In genomic region chr3:33884204-33884561, GRCh38 we compare ENCODE assay signal across 10 cellular contexts.
DNase-seq lines count a peak whose midpoint lies in the region; ATAC-seq and TF ChIP-seq lines count a peak whose summit lies in the region.
"Had no signal": no experiment of that assay in that cellular context is flagged by ENCODE, and none has a peak within 500 bp of the region (broad histone marks: within the 10 kb centered on the region; RNA-seq: fewer than 3 reads in every experiment).

No MANE protein-coding gene starts in this region.

- no peak overlapping the region for H3K4me2 ChIP-seq in H9 (ENCODE audit: insufficient read depth, insufficient read length, low read length)
- peak overlapping the region; percentile 66 for H3K4me2 ChIP-seq in hepatocyte

- no peak overlapping the region for H2AK5ac ChIP-seq in H9 (ENCODE audit: insufficient read length, low read length)

- peaks cover 10% of the 10 kb centered on the region; the same call in 1 of the 2 replicates for H3K4me1 ChIP-seq in H9 (ENCODE audit: insufficient read depth, low read length)
- peaks cover 4% of the 10 kb centered on the region for H3K4me1 ChIP-seq in hepatocyte (ENCODE audit: insufficient read depth)
- H3K4me1 ChIP-seq in sigmoid colon, result peaks cover 0 to 7% (median 6%) of the 10 kb centered on the region in 4 donors

- TF ChIP-seq EP300 in sigmoid colon (IDR thresholded peaks at IDR 0.05), result no peak

- H2BK5ac ChIP-seq in H9 (ENCODE audit: insufficient read length, low read length), result no peak overlapping the region

- H3K56ac ChIP-seq in H9 (ENCODE audit: insufficient read length, low read depth, low read length), result no peak overlapping the region

- H3K14ac ChIP-seq in H9 (ENCODE audit: insufficient read depth, low read length), result no peak overlapping the region

- no peak overlapping the region for H3T11ph ChIP-seq in H9 (ENCODE audit: low read length)

- H3K27me3 ChIP-seq in H9 (ENCODE audit: insufficient read depth, low read length), result no peaks in the 10 kb centered on the region
- H3K27me3 ChIP-seq in hepatocyte, result no peaks in the 10 kb centered on the region
- no peaks in the 10 kb centered on the region for H3K27me3 ChIP-seq in sigmoid colon
- H3K27me3 ChIP-seq: body of pancreas had no signal

- no peak overlapping the region for H3K27ac ChIP-seq in H9 (ENCODE audit: insufficient read length, low read depth, low read length)
- H3K27ac ChIP-seq in hepatocyte, result no peak overlapping the region
- H3K27ac ChIP-seq in sigmoid colon, result no peak overlapping the region
- H3K27ac ChIP-seq: body of pancreas had no signal

- H4K91ac ChIP-seq in H9 (ENCODE audit: insufficient read length, low read depth, low read length), result no peak overlapping the region

- no peak overlapping the region for H3K18ac ChIP-seq in H9 (ENCODE audit: insufficient read length, low read depth, low read length)

- H4K20me1 ChIP-seq in H9 (ENCODE audit: control insufficient read depth, insufficient read depth, insufficient read length) (no peaks in the 10 kb centered on the region), hepatocyte (ENCODE audit: insufficient read depth, poor library complexity, severe bottlenecking) (no peaks in the 10 kb centered on the region)

- H3K4me3 ChIP-seq in AG04449 (ENCODE audit: low read depth, low read length) (no peak overlapping the region), hepatocyte (no peak overlapping the region), sigmoid colon (no peak overlapping the region)
- H3K4me3 ChIP-seq: body of pancreas had no signal

- no peak overlapping the region for H2BK15ac ChIP-seq in H9 (ENCODE audit: low read depth, low read length)

- H4K8ac ChIP-seq in H9 (replicated peaks; ENCODE audit: insufficient read length, low read depth, low read length), result no peak overlapping the region

- H3K4ac ChIP-seq in H9 (ENCODE audit: low read depth, low read length), result no peak overlapping the region

- WGBS in H9 (ENCODE audit: extremely low coverage, insufficient read length, low lambda C conversion rate), result no CpG with 5 or more reads among the region's 9 CpGs
- 67% methylated on average over 9 of the region's 9 CpGs for WGBS in hepatocyte (ENCODE audit: low lambda C conversion rate, missing lambda C conversion rate)
- WGBS in sigmoid colon, 2 donors, result 41 to 70% methylated on average over 9 of the region's 9 CpGs

- no peak overlapping the region for H4K5ac ChIP-seq in H9 (ENCODE audit: insufficient read length, low read depth, low read length)

- no peak overlapping the region for H2BK120ac ChIP-seq in H9 (ENCODE audit: low read depth, low read length, poor library complexity, severe bottlenecking)

- H3K9me3 ChIP-seq in H9 (ENCODE audit: control insufficient read depth, low read depth, low read length) (no peaks in the 10 kb centered on the region), hepatocyte (ENCODE audit: low read depth) (no peaks in the 10 kb centered on the region), sigmoid colon (no peaks in the 10 kb centered on the region)
- H3K9me3 ChIP-seq: body of pancreas had no signal

- peaks cover 2% of the 10 kb centered on the region for H3K27me3 Mint-ChIP-seq in H9 (ENCODE audit: low read depth)

- no peaks in the 10 kb centered on the region for H3K9me2 ChIP-seq in hepatocyte (replicated peaks; ENCODE audit: insufficient read depth)

- CTCF ChIA-PET in AG04449 (lab: Yijun Ruan, JAX), result interaction anchor here (0.8 to 10.5 kb wide), 20 partner anchors 11 to 800 kb away, joined by 3 to 165 read pairs (median 4); no protein-coding TSS in a partner anchor

- H3K36me3 ChIP-seq in hepatocyte (replicated peaks; ENCODE audit: insufficient read depth, low read depth) (no peaks in the 10 kb centered on the region), sigmoid colon (no peaks in the 10 kb centered on the region)

- H3K23ac ChIP-seq in H9 (ENCODE audit: insufficient read length, low read depth, low read length), result no peak overlapping the region

- no peak for TF ChIP-seq POLR2A in sigmoid colon (IDR thresholded peaks at IDR 0.05)

- no peaks in the 10 kb centered on the region for H3K79me2 ChIP-seq in H9 (ENCODE audit: insufficient read depth, low read length)
- no peaks in the 10 kb centered on the region for H3K79me2 ChIP-seq in hepatocyte

- ATAC-seq in GM19328 (IDR thresholded peaks at IDR 0.05; ENCODE audit: unreplicated experiment), result no peak
- ATAC-seq: body of pancreas had no signal

- H3K4me3 Mint-ChIP-seq in H9, result no peak overlapping the region

- TF ChIP-seq CTCF in AG04449 (IDR thresholded peaks at IDR 0.05; ENCODE audit: insufficient read depth, low read length, missing control alignments) (peak; percentile 23), H9 (conservative IDR thresholded peaks at IDR 0.05) (0 out of 3 replicates have a peak, but pooled peaks have one; percentile 10), hepatocyte (IDR thresholded peaks at IDR 0.05; ENCODE audit: poor library complexity) (peak; percentile 6), sigmoid colon (IDR thresholded peaks at IDR 0.05) (peak in 1 of 4 experiments; percentile 14)

- peaks cover 28 to 32% of the 10 kb centered on the region in 2 experiments for H3K4me1 Mint-ChIP-seq in H9

- no peak overlapping the region for H2BK12ac ChIP-seq in H9 (ENCODE audit: insufficient read length, low read depth, low read length)

- H2AFZ ChIP-seq in H9 (ENCODE audit: low read length) (no peak overlapping the region), hepatocyte (no peak overlapping the region)

- peaks cover 0 to 5% (median 0%) of the 10 kb centered on the region in 3 experiments; a peak in 3 of 7 replicates for H3K36me3 Mint-ChIP-seq in H9 (ENCODE audit: insufficient read depth in 1 of 3, low read depth in 3 of 3)
- H3K36me3 Mint-ChIP-seq: T-cell had no signal

- H2BK20ac ChIP-seq in H9 (ENCODE audit: low read depth, low read length, poor library complexity, severe bottlenecking), result no peak overlapping the region

- DNase-seq in AG04449 (ENCODE audit: low read depth, low spot score), result no peak
- peak; percentile 44 for DNase-seq in H9
- DNase-seq in SK-N-DZ (ENCODE audit: low spot score), result peak; percentile 74
- no peak for DNase-seq in hepatocyte (ENCODE audit: low spot score)
- no peak for DNase-seq in NCI-H345 treated with DMSO at 0.1 percent for 48 hours (lab: John Stamatoyannopoulos, UW; ENCODE audit: unreplicated experiment)
- no peak for DNase-seq in sigmoid colon
- DNase-seq in activated CD4-positive, CD25-positive, alpha-beta regulatory T cell (lab: John Stamatoyannopoulos, UW), result no peak
- DNase-seq: body of pancreas had no signal

- H3K79me1 ChIP-seq in H9 (ENCODE audit: insufficient read depth, low read depth, low read length, poor library complexity, severe bottlenecking), result no peaks in the 10 kb centered on the region

- H3K9ac ChIP-seq in H9 (ENCODE audit: extremely low read depth, insufficient read length, low read length), result no peak overlapping the region

- peaks cover 0 to 5% of the 10 kb centered on the region in 2 experiments; a peak in 4 of 5 replicates for H3K9me3 Mint-ChIP-seq in H9
- H3K9me3 Mint-ChIP-seq: T-cell had no signal

- H3K23me2 ChIP-seq in H9 (ENCODE audit: insufficient read length, low read depth, low read length, poor library complexity, severe bottlenecking), result no peaks in the 10 kb centered on the region

- intact Hi-C loops in sigmoid colon (cut with DNase I), result loop anchor here (5.0 kb wide), 1 partner anchor 798 kb away; no protein-coding TSS in a partner anchor

- POLR2A ChIA-PET in AG04449 (lab: Yijun Ruan, JAX), result no interaction called here

- H3K27ac Mint-ChIP-seq in H9, result no peak overlapping the region
- H3K27ac Mint-ChIP-seq: T-cell had no signal

Comparison
In these comparisons a context has a peak if more than half of its experiments do, and no peak if none do; other contexts are left out.
1. DNase-seq: peak in H9 (single experiment) and SK-N-DZ (single experiment); none in AG04449 (single experiment), hepatocyte (single experiment), NCI-H345 treated with DMSO at 0.1 percent for 48 hours (single experiment), sigmoid colon (single experiment) and activated CD4-positive, CD25-positive, alpha-beta regulatory T cell (0 of 4).